Comparison of ENCODE assay signal across 10 cellular contexts in the genomic region with DNA sequence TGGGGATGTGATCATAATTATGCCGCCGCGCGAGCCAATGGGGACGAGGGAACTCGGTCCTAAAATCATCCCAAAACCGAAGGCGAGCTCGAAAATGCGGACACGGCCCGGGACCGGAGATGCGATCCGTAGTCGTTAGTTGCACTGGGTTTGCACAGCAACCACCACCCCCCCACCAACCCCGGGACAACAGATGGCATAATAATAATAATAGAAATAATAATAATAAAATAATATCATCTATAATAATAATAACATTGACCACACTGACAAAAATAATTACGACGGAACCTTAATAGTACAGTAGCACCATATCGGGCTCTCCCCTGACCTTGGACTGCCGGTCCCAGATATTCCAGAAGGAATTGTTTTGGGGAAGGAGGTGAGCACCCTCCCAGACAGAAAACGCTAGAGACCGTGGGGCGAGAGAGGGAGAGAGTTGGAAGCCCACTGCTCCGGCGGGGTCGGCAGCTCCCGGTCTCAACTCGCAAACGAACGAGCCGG. TPM values are rescaled to one million over a fixed set of nuclear protein-coding genes. Genes with fewer than 3 reads are reported as not detected.
DNase-seq lines count a peak whose midpoint lies in the region; ATAC-seq, FAIRE-seq and TF ChIP-seq lines count a peak whose summit lies in the region.
"Had no signal": no experiment of that assay in that cellular context is flagged by ENCODE, and none has a peak within 500 bp of the region (broad histone marks: within the 10 kb centered on the region; RNA-seq: fewer than 3 reads in every experiment).

No MANE protein-coding gene starts in this region.

- no peak overlapping the region for H2AFZ ChIP-seq in GM12878 (ENCODE audit: control insufficient read depth, low read depth, low read length)
- H2AFZ ChIP-seq: PC-9 had no signal

- no TSS peak for BruUV-seq in GM12878 (replicated peaks; lab: Mats Ljungman, UMichigan)

- peak overlapping the region in 1 of 3 donors; percentile 68 for H3K4me3 Mint-ChIP-seq in T-cell

- CTCF ChIA-PET in GM12878 (lab: Yijun Ruan, JAX) = no interaction called here
- CTCF ChIA-PET in T-cell (lab: Charles Lee) = no interaction called here

- peaks cover 24 to 34% (median 33%) of the 10 kb centered on the region in 3 donors for H3K4me1 Mint-ChIP-seq in T-cell

- peaks cover 7% of the 10 kb centered on the region for H3K4me1 ChIP-seq in GM12878 (ENCODE audit: control insufficient read depth, insufficient read depth, low read length)

- ATAC-seq in left ventricle myocardium superior = no peak
- ATAC-seq in GM12878 = no peak
- no peak for ATAC-seq in HG02763 (IDR thresholded peaks at IDR 0.05; ENCODE audit: unreplicated experiment)
- no peak for ATAC-seq in T-cell (replicated peaks in 1 of 4)

- H3K27ac Mint-ChIP-seq in T-cell = peak overlapping the region in 1 of 2 donors; percentile 63

- DNase-seq in cardiac septum (ENCODE audit: low spot score) = peak; percentile 70
- DNase-seq in left ventricle myocardium superior = no peak
- DNase-seq in GM12878 (ENCODE audit: low read depth, low spot score) = no peak
- DNase-seq in kidney epithelial cell (ENCODE audit: low read depth) = peak; percentile 45
- peak; percentile 86 for DNase-seq in ureter (ENCODE audit: low spot score)
- no peak for DNase-seq in mesenteric fat pad (ENCODE audit: low spot score)
- no peak for DNase-seq in T-cell
- DNase-seq: PC-9 had no signal

- SMC1A ChIA-PET in GM12878 (lab: Charles Lee; ENCODE audit: uncharacterized antibody, unreplicated experiment) = interaction anchor here (0.6 to 3.4 kb wide), 4 partner anchors 39 to 222 kb away, joined by 3 to 12 read pairs (median 4); no protein-coding TSS in a partner anchor

- H3K9me3 Mint-ChIP-seq in T-cell = no peaks in the 10 kb centered on the region

- WGBS in GM12878 (ENCODE audit: insufficient coverage, insufficient replicate concordance, low lambda C conversion rate, missing lambda C conversion rate) = 41% methylated on average over 30 of the region's 32 CpGs

- FAIRE-seq in GM12878 (lab: Jason Lieb, UNC) = no peak
- FAIRE-seq: frontal cortex had no signal

- H4K20me1 ChIP-seq in GM12878 (ENCODE audit: control insufficient read depth, insufficient read depth) = no peaks in the 10 kb centered on the region

- H3K9me3 ChIP-seq in GM12878 (replicated peaks; ENCODE audit: control insufficient read depth, insufficient read depth, low read length) = no peaks in the 10 kb centered on the region; the same call in 2 of the 3 replicates

- no peak for TF ChIP-seq RAD21 in GM12878 (IDR thresholded peaks at IDR 0.05; ENCODE audit: insufficient read depth, low read depth, low read length)

- H3K27ac ChIP-seq in GM12878 (ENCODE audit: control insufficient read depth, insufficient read depth) = no peak overlapping the region
- H3K27ac ChIP-seq: PC-9 had no signal

- no peak for TF ChIP-seq POLR2A in GM12878 (IDR thresholded peaks at IDR 0.05; ENCODE audit: low read depth, low read length)

- RAD21 ChIA-PET in GM12878 (lab: Charles Lee; ENCODE audit: unreplicated experiment) = interaction anchor here (6.7 kb wide), 1 partner anchor 113 kb away, joined by 55 read pairs; no protein-coding TSS in a partner anchor

- peaks cover 45 to 76% of the 10 kb centered on the region in 2 donors for H3K27me3 Mint-ChIP-seq in T-cell

- H3K4me2 ChIP-seq in GM12878 (ENCODE audit: control insufficient read depth, insufficient read depth) = no peak overlapping the region
- H3K4me2 ChIP-seq: PC-9 had no signal

- H3K4me3 ChIP-seq in GM12878 (no peak overlapping the region), kidney epithelial cell (ENCODE audit: low read depth, low read length) (peak overlapping the region; percentile 86)
- H3K4me3 ChIP-seq: PC-9 had no signal

- no peak for TF ChIP-seq EP300 in GM12878 (IDR thresholded peaks at IDR 0.05; ENCODE audit: borderline replicate concordance in 1 of 2, control insufficient read depth in 1 of 2, low read depth in 2 of 2, low read length in 2 of 2)

- H3K27me3 ChIP-seq in GM12878 (replicated peaks in 1 of 2; ENCODE audit: control insufficient read depth in 2 of 2, insufficient read depth in 2 of 2, low read length in 1 of 2) = peaks cover 21 to 40% of the 10 kb centered on the region in 2 experiments
- peaks cover 7% of the 10 kb centered on the region for H3K27me3 ChIP-seq in kidney epithelial cell (ENCODE audit: control insufficient read depth, insufficient read depth, low read length)

- H3K36me3 ChIP-seq in GM12878 (ENCODE audit: control insufficient read depth in 2 of 2, insufficient read depth in 2 of 2, low read length in 1 of 2) = no peaks in the 10 kb centered on the region
- H3K36me3 ChIP-seq in kidney epithelial cell (ENCODE audit: control insufficient read depth, insufficient read depth, low read length) = no peaks in the 10 kb centered on the region

- H3K9ac ChIP-seq in GM12878 (ENCODE audit: control insufficient read depth, insufficient read depth, low read length) = no peak overlapping the region

- no peaks in the 10 kb centered on the region for H3K79me2 ChIP-seq in GM12878 (ENCODE audit: control insufficient read depth, insufficient read depth, low read length)

- TF ChIP-seq CTCF in GM12878 (IDR thresholded peaks at IDR 0.05 in 2 of 3, conservative IDR thresholded peaks at IDR 0.05 in 1 of 3; ENCODE audit: control insufficient read depth in 2 of 3, extremely low read depth in 1 of 3, insufficient read depth in 1 of 3, low read depth in 3 of 3, low read length in 3 of 3) = no peak
- no peak for TF ChIP-seq CTCF in kidney epithelial cell (IDR thresholded peaks at IDR 0.05; ENCODE audit: insufficient read depth, low read length, poor library complexity, severe bottlenecking)

- in situ Hi-C loops in GM12878 (cut with MboI) = no loop called here

- intact Hi-C loops in cardiac septum (cut with DNase I) = loop anchor here (10.0 kb wide), 1 partner anchor 563 kb away; no protein-coding TSS in a partner anchor
- intact Hi-C loops in left ventricle myocardium superior (cut with micrococcal nuclease) = no loop called here
- intact Hi-C loops in GM12878 (cut with micrococcal nuclease; ENCODE audit: unreplicated experiment) = loop anchor here (10.0 kb wide), 2 partner anchors 113 to 143 kb away; no protein-coding TSS in a partner anchor

- H3K36me3 Mint-ChIP-seq in T-cell = no peaks in the 10 kb centered on the region

- POLR2A ChIA-PET in GM12878 (lab: Charles Lee) = no interaction called here
- POLR2A ChIA-PET in T-cell (lab: Charles Lee) = no interaction called here

TF ChIP-seq in GM12878, 131 proteins besides CTCF, POLR2A, EP300 and RAD21:
- TF ChIP-seq MTA2 (IDR thresholded peaks at IDR 0.05; ENCODE audit: low read depth) (no peak), SP1 (IDR thresholded peaks at IDR 0.05; ENCODE audit: low read depth, low read length) (peak; percentile 24)
TF ChIP-seq in GM12878: peak in this region for 1.

RNA-seq across cellular contexts. Expression of a gene that starts 1.1 kb away (rescaled TPM):
- 0.19 TPM for total RNA-seq in cardiac septum
- total RNA-seq in left ventricle myocardium superior = 0.42 TPM
- total RNA-seq in GM12878 (2013; cell fraction: nucleolus; rRNA removed) = 0.86 and 0.91 TPM in 2 replicates
- not detected in 2 replicates for total RNA-seq in GM12878 (2014; rRNA removed)
- not detected in 2 replicates for total RNA-seq in GM12878 (2014; rRNA removed; fragmentation: Illumina TruSeq; extraction: Trizol)
- not detected in 2 replicates for total RNA-seq in GM12878 (2021)
- not detected for polyA plus RNA-seq in GM12878 (2011; ENCODE audit: low read depth)
- polyA plus RNA-seq in GM12878 (2011; rRNA removed) = 0.12 and 0.22 TPM in 2 replicates
- polyA plus RNA-seq in GM12878 (2011; cell fraction: cytosol; rRNA removed) = 0.06 TPM in 1 of 2 replicates, not detected in the other
- not detected in 2 replicates for polyA plus RNA-seq in GM12878 (2011; cell fraction: nucleus; rRNA removed)
- polyA plus RNA-seq in GM12878 (2012) = not detected in 2 replicates
- not detected in 2 replicates for polyA plus RNA-seq in GM12878 (2014; fragmentation: Illumina TruSeq; extraction: Trizol)
- not detected for polyA plus RNA-seq in GM12878 (2014; fragmentation: Nextera tagmentation; extraction: Ambion mirVana)
- polyA plus RNA-seq in GM12878 (2014; rRNA removed) = not detected in 2 replicates
- polyA plus RNA-seq in GM12878 (2016; fragmentation: Nextera tagmentation; extraction: Ambion mirVana) = not detected
- polyA minus RNA-seq in GM12878 (2011; rRNA and poly(A)+ RNA removed) = not detected in 2 replicates
- polyA minus RNA-seq in GM12878 (2011; cell fraction: cytosol; rRNA and poly(A)+ RNA removed) = not detected in 2 replicates
- polyA minus RNA-seq in GM12878 (2011; cell fraction: nucleus; rRNA and poly(A)+ RNA removed) = not detected in 2 replicates
- total RNA-seq in kidney epithelial cell = 4.1 and 6.1 TPM in 2 replicates
- total RNA-seq in ureter = 46.1 TPM
- 2.4 TPM for total RNA-seq in mesenteric fat pad
- total RNA-seq in T-cell = not detected
- total RNA-seq: PC-9 had no signal

Comparison
In these comparisons a context has a peak if more than half of its experiments do, and no peak if none do; other contexts are left out.
1. DNase-seq: peak in cardiac septum (single experiment), kidney epithelial cell (single experiment) and ureter (single experiment); none in left ventricle myocardium superior (single experiment), GM12878 (single experiment), mesenteric fat pad (single experiment) and T-cell (0 of 34).